Comparison of ENCODE assay signal across 15 cellular contexts in the genomic region with DNA sequence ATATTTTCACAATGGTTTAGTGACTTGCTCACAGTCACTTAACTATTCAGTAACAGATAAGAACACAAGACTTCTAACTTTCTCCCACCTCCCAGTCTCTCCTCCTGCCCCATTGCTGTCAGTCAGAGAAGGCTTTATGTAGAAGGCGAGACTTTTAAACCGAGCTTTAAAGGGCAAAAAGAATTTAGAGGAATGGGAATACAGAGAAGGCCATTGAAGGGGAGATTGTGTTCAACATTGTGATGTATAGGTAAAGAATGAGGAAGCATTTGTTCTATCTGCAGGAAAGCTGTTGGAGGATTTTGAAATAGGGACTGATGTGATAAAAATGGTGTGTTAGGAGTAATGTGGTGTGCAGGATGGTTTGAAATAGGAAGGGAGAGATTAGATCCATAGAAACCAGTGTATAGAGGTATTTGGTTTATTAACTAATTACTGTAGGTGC. TPM values are rescaled to one million over a fixed set of nuclear protein-coding genes. Genes with fewer than 3 reads are reported as not detected.
A peak's percentile ranks its signal among the peaks of the same experiment; 100 is the strongest.
DNase-seq lines count a peak whose midpoint lies in the region; ATAC-seq, FAIRE-seq and TF ChIP-seq lines count a peak whose summit lies in the region.
"Had no signal": no experiment of that assay in that cellular context is flagged by ENCODE, and none has a peak within 500 bp of the region (broad histone marks: within the 10 kb centered on the region; RNA-seq: fewer than 3 reads in every experiment).

No MANE protein-coding gene starts in this region.

- H3K4me2 ChIP-seq in PC-3 (ENCODE audit: low read length) (no peak overlapping the region), trophoblast cell (ENCODE audit: low read length) (no peak overlapping the region)

- H3K27ac ChIP-seq in PC-3 (ENCODE audit: low read length) (no peak overlapping the region), trophoblast cell (ENCODE audit: low read depth, low read length) (no peak overlapping the region)
- H3K27ac ChIP-seq: 22Rv1, WERI-Rb-1 had no signal

- H3K9me2 ChIP-seq in PC-3 (replicated peaks; ENCODE audit: low read length) = no peaks in the 10 kb centered on the region

- intact Hi-C loops in PC-3 (cut with micrococcal nuclease) = no loop called here

- H3K36me3 ChIP-seq in PC-3 (ENCODE audit: low read depth, low read length) (no peaks in the 10 kb centered on the region), trophoblast cell (ENCODE audit: control insufficient read depth in 1 of 2, insufficient read depth in 2 of 2, low read length in 2 of 2) (no peaks in the 10 kb centered on the region)
- H3K36me3 ChIP-seq: spleen, WERI-Rb-1 had no signal

- no peak overlapping the region for H4K8ac ChIP-seq in trophoblast cell (ENCODE audit: low read depth, low read length)

- H3K79me2 ChIP-seq in PC-3 (ENCODE audit: low read length) (peaks cover 99% of the 10 kb centered on the region), trophoblast cell (ENCODE audit: control insufficient read depth, insufficient read depth, low read length, poor library complexity) (peaks cover 9% of the 10 kb centered on the region)

- H3K23ac ChIP-seq in trophoblast cell (ENCODE audit: low read length) = no peak overlapping the region

- ATAC-seq in PC-3 (no peak), GM19455 (IDR thresholded peaks at IDR 0.05; ENCODE audit: unreplicated experiment) (no peak)

- H3K79me1 ChIP-seq in trophoblast cell (ENCODE audit: low read length) = no peaks in the 10 kb centered on the region

- no peak for FAIRE-seq in GM12891 (lab: Jason Lieb, UNC)
- FAIRE-seq: HTR-8/SVneo had no signal

- TF ChIP-seq CTCF in PC-3 (conservative IDR thresholded peaks at IDR 0.05; ENCODE audit: low read depth, low read length) = no peak
- TF ChIP-seq CTCF in epithelial cell of esophagus (IDR thresholded peaks at IDR 0.05; ENCODE audit: insufficient read depth, low read depth, low read length, missing control alignments) = no peak

- TF ChIP-seq POLR2A in GM12891 (IDR thresholded peaks at IDR 0.05; ENCODE audit: low read depth, low read length) = no peak

- H3K9ac ChIP-seq in PC-3 (ENCODE audit: low read length) = no peak overlapping the region
- no peak overlapping the region for H3K9ac ChIP-seq in trophoblast cell (ENCODE audit: low read length)

- POLR2A ChIA-PET in PC-3 (lab: Charles Lee; ENCODE audit: unreplicated experiment) = no interaction called here

- no peaks in the 10 kb centered on the region for H3K9me3 ChIP-seq in PC-3 (ENCODE audit: low read length)
- H3K9me3 ChIP-seq in trophoblast cell (ENCODE audit: insufficient read depth, low read depth, low read length) = no peaks in the 10 kb centered on the region
- H3K9me3 ChIP-seq: spleen had no signal

- H3K27me3 ChIP-seq in PC-3 (ENCODE audit: low read length) = no peaks in the 10 kb centered on the region
- H3K27me3 ChIP-seq in trophoblast cell (ENCODE audit: insufficient read depth, low read length) = no peaks in the 10 kb centered on the region
- H3K27me3 ChIP-seq: spleen had no signal

- no peak overlapping the region for H3K4ac ChIP-seq in trophoblast cell (ENCODE audit: low read depth, low read length)

- whole genome bisulfite sequencing in trophoblast cell (ENCODE audit: extremely low coverage, insufficient coverage, insufficient read length) = no CpG with 5 or more reads among the region's 2 CpGs

- H3K4me3 ChIP-seq in PC-3 (ENCODE audit: low read length) (no peak overlapping the region), epithelial cell of esophagus (ENCODE audit: low read length) (no peak overlapping the region), trophoblast cell (ENCODE audit: low read depth, low read length) (no peak overlapping the region)
- H3K4me3 ChIP-seq: spleen had no signal

- H3K4me1 ChIP-seq in PC-3 (ENCODE audit: insufficient read depth, low read length) (peaks cover 26% of the 10 kb centered on the region), trophoblast cell (ENCODE audit: control insufficient read depth in 1 of 2, insufficient read depth in 2 of 2, low read length in 2 of 2) (peaks cover 0 to 2% of the 10 kb centered on the region in 2 experiments)

- no peak overlapping the region for H2BK120ac ChIP-seq in trophoblast cell (ENCODE audit: insufficient read depth, low read length, poor library complexity)

- DNase-seq in DMS53 (lab: John Stamatoyannopoulos, UW) (peak; percentile 7), DMS53 treated with DMSO at 0.1 percent for 48 hours (lab: John Stamatoyannopoulos, UW; ENCODE audit: unreplicated experiment) (no peak), PC-3 (peak; percentile 19), epithelial cell of esophagus (ENCODE audit: low read depth) (peak; percentile 53), trophoblast cell (peak; percentile 37 to 78), GM12891 (ENCODE audit: insufficient read length, low spot score) (no peak), middle frontal gyrus (ENCODE audit: extremely low spot score, low spot score) (no peak)
- DNase-seq: CD4-positive, alpha-beta T cell; NCI-H1694; SHP77 treated with DMSO at 0.1 percent for 48 hours; spleen; WERI-Rb-1 had no signal

- CTCF ChIA-PET in PC-3 (lab: Charles Lee) = no interaction called here

- H2BK12ac ChIP-seq in trophoblast cell (ENCODE audit: low read length) = no peak overlapping the region

- no peak overlapping the region for H2AK5ac ChIP-seq in trophoblast cell (ENCODE audit: low read length)

- no peak overlapping the region for H4K91ac ChIP-seq in trophoblast cell (ENCODE audit: low read depth, low read length)

- BruUV-seq in PC-3 (replicated peaks; lab: Mats Ljungman, UMichigan) = no TSS peak

- no peaks in the 10 kb centered on the region for H3F3A ChIP-seq in PC-3 (ENCODE audit: low read length, unreplicated experiment)

- no peak overlapping the region for H3K14ac ChIP-seq in trophoblast cell (ENCODE audit: low read length)

- peaks cover 34% of the 10 kb centered on the region for H4K20me1 ChIP-seq in PC-3 (ENCODE audit: low read length)

- H2AFZ ChIP-seq in PC-3 (ENCODE audit: low read length) (no peak overlapping the region), trophoblast cell (ENCODE audit: insufficient read depth, low read length, poor library complexity) (no peak overlapping the region)

- H4K12ac ChIP-seq in trophoblast cell (ENCODE audit: low read depth, low read length) = no peak overlapping the region

- no peak overlapping the region for H3K18ac ChIP-seq in trophoblast cell (ENCODE audit: low read length)

- H2BK5ac ChIP-seq in trophoblast cell (ENCODE audit: low read depth, low read length, poor library complexity) = no peak overlapping the region

TF ChIP-seq in GM12891, 5 proteins besides CTCF, POLR2A, EP300 and RAD21:
- no peak for TF ChIP-seq TAF1 (IDR thresholded peaks at IDR 0.05; ENCODE audit: low read depth, low read length)
- TF ChIP-seq PAX5 (IDR thresholded peaks at IDR 0.05; ENCODE audit: insufficient read depth, low read length, severe bottlenecking) = no peak
- no peak for TF ChIP-seq SPI1 (IDR thresholded peaks at IDR 0.05; ENCODE audit: low read depth, low read length)
- TF ChIP-seq POU2F2 (IDR thresholded peaks at IDR 0.05; ENCODE audit: low read depth, low read length) = no peak
- TF ChIP-seq POLR2AphosphoS5 (IDR thresholded peaks at IDR 0.05; ENCODE audit: low read depth, low read length) = no peak

RNA-seq across cellular contexts. Expression of gene POU2F1, which starts 7.3 kb away (rescaled TPM):
- total RNA-seq in PC-3 (2014; rRNA removed) = 8.7 and 17.9 TPM in 2 replicates
- 28.6 and 29.4 TPM in 2 replicates for polyA plus RNA-seq in trophoblast cell (2013)
- polyA plus RNA-seq in GM12891 (2012; ENCODE audit: low read depth, missing spikeins) = 3.0 TPM

Comparison
In these comparisons a context has a peak if more than half of its experiments do, and no peak if none do; other contexts are left out.
1. DNase-seq: peak in DMS53 (single experiment), PC-3 (single experiment), epithelial cell of esophagus (single experiment) and trophoblast cell (2 of 2); none in DMS53 treated with DMSO at 0.1 percent for 48 hours (single experiment), GM12891 (single experiment) and middle frontal gyrus (single experiment).